ENCODE assay signal across 9 cellular contexts in the genomic region with DNA sequence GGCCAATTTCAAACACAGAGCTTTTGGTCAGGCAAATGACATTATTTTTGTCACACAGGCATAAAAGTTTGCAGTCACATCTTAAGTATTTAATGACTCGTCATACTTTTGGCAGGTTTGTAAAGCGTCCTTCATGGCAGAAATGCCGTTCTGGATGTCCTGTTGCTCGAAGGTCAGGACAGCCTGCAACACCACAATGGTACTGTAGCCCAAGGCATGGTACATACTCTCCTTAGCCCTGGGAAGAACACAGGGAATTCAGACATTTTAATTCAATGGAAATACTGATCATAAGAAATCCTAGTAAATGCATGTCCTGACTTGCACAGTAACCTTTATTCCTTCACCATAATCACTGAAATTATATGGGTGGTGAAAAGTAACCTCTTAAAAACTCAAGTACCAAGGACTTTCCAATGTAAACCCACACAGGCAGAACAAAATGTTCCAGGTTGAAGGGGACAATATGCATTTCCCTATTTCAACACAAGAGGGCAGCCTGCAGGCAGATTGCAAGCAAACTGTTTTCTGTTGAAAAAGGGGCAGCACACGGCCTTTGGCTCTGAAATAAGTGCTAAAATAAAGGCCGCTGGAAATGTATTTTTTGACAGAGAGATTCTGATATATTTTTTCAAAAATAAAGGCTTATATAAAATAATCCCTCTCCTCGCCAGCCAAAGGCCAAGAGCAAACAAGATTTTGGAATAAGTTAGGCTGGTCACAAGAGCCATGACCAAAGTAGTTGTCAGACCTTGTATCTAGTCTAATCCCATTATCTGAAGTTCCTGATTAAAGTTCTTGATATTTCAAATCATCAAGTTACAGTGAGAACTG.
DNase-seq lines count a peak whose midpoint lies in the region; ATAC-seq lines count a peak whose summit lies in the region.
"Had no signal": no experiment of that assay in that cellular context is flagged by ENCODE, and none has a peak within 500 bp of the region (broad histone marks: within the 10 kb centered on the region; RNA-seq: fewer than 3 reads in every experiment).

No MANE protein-coding gene starts in this region.

- H3K36me3 ChIP-seq in Karpas-422 (ENCODE audit: insufficient read depth, low read length) = no peaks in the 10 kb centered on the region
- no peaks in the 10 kb centered on the region for H3K36me3 ChIP-seq in SJCRH30

- H3K27ac Mint-ChIP-seq in activated naive CD8-positive, alpha-beta T cell = peak overlapping the region; percentile 46
- H3K27ac Mint-ChIP-seq: dendritic cell treated with granulocyte-macrophage colony-stimulating factor and Interleukin-4, amounts not matched to agents 40 ng/mL and 50 ng/mL, for 4 days had no signal

- no peaks in the 10 kb centered on the region for H4K20me1 ChIP-seq in Karpas-422 (ENCODE audit: insufficient read depth, low read depth, low read length)

- peaks cover 23% of the 10 kb centered on the region for H3K36me3 Mint-ChIP-seq in activated naive CD8-positive, alpha-beta T cell

- H3K4me1 ChIP-seq in Karpas-422 (ENCODE audit: low read length) (peaks cover 9% of the 10 kb centered on the region), SJCRH30 (no peaks in the 10 kb centered on the region)

- 0 out of 2 replicates have a peak overlapping the region, but pooled peaks have one; percentile 1 for H3K9ac ChIP-seq in Karpas-422 (ENCODE audit: low read length)

- no peak overlapping the region for H2AFZ ChIP-seq in Karpas-422 (ENCODE audit: low read length)

- no peaks in the 10 kb centered on the region for H3K79me2 ChIP-seq in Karpas-422 (ENCODE audit: low read length)

- H3K27ac ChIP-seq in Karpas-422 (ENCODE audit: low read length) (no peak overlapping the region), SJCRH30 (no peak overlapping the region)

- H3K9me3 Mint-ChIP-seq in activated naive CD8-positive, alpha-beta T cell (ENCODE audit: low read depth) = no peaks in the 10 kb centered on the region

- H3K4me2 ChIP-seq in Karpas-422 (ENCODE audit: low read depth, low read length, poor library complexity, severe bottlenecking) = no peak overlapping the region

- no peak overlapping the region for H3K4me3 Mint-ChIP-seq in activated naive CD8-positive, alpha-beta T cell
- H3K4me3 Mint-ChIP-seq: dendritic cell treated with granulocyte-macrophage colony-stimulating factor and Interleukin-4, amounts not matched to agents 40 ng/mL and 50 ng/mL, for 4 days had no signal

- H3K4me3 ChIP-seq in Karpas-422 (ENCODE audit: low read length) (no peak overlapping the region), SJCRH30 (no peak overlapping the region)

- H3K27me3 ChIP-seq in Karpas-422 (ENCODE audit: low read length) = no peaks in the 10 kb centered on the region
- no peaks in the 10 kb centered on the region for H3K27me3 ChIP-seq in SJCRH30

- no peaks in the 10 kb centered on the region for H3K27me3 Mint-ChIP-seq in activated naive CD8-positive, alpha-beta T cell
- H3K27me3 Mint-ChIP-seq: dendritic cell treated with granulocyte-macrophage colony-stimulating factor and Interleukin-4, amounts not matched to agents 40 ng/mL and 50 ng/mL, for 4 days had no signal

- intact Hi-C loops in Right ventricle myocardium superior (cut with DNase I) = loop anchor here (10.0 kb wide), 2 partner anchors 213 to 393 kb away; a partner anchor contains a TSS

- no peaks in the 10 kb centered on the region for H3K9me3 ChIP-seq in Karpas-422 (ENCODE audit: low read length)
- no peaks in the 10 kb centered on the region for H3K9me3 ChIP-seq in SJCRH30 (replicated peaks)

- ATAC-seq in GM21390 (IDR thresholded peaks at IDR 0.05; ENCODE audit: unreplicated experiment) (peak; percentile 68), Right ventricle myocardium superior (ENCODE audit: poor library complexity) (peak; percentile 86), HG03565 (IDR thresholded peaks at IDR 0.05; ENCODE audit: unreplicated experiment) (no peak)

- no peaks in the 10 kb centered on the region for H3K9me2 ChIP-seq in Karpas-422 (replicated peaks; ENCODE audit: insufficient read depth, low read length)

- H3K4me1 Mint-ChIP-seq in activated naive CD8-positive, alpha-beta T cell (ENCODE audit: low read depth) = peaks cover 10% of the 10 kb centered on the region

- peak; percentile 44 for DNase-seq in DMS 273 treated with DMSO at 0.1 percent for 48 hours (lab: John Stamatoyannopoulos, UW)
- peak; percentile 83 for DNase-seq in Karpas-422
- peak; percentile 56 to 74 for DNase-seq in SJCRH30
- DNase-seq in Right ventricle myocardium superior = no peak
- DNase-seq in pulmonary artery endothelial cell (ENCODE audit: low read depth, low spot score) = peak; percentile 32
